1 cellular context compared by ENCODE assay signal in the genomic region with DNA sequence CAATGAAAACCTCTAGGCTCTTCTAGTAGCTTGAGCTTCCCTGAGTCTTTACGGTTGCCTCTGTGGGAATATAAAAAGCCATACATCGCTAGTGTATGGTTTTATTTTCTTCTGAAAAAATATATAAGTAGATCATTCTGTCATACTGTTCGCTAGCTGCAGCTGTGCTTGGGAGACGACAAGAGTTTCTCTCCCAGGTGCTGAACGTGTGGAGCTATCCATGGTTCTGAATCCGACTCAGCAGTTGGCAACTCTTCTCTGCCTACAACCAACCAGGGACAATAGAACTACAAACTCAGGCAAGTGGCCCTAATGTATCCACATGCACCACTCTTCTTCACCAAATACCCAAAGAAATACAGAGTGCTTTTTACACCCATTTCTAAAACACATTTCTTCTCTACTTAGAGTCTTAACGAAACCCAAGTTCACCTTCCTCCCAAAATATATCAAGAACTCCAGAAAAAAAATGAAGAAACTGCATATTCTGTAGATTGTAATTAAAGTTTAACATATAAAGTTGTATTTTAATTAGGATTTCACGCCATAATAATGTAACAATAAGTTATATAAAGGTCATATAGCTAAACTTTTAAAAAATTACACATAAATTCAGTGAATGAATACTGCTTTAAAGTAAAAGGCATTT.
A peak's percentile ranks its signal among the peaks of the same experiment; 100 is the strongest.
TF ChIP-seq lines count a peak whose summit lies in the region.

No MANE protein-coding gene starts in this region.

TF ChIP-seq in HepG2, 621 proteins besides CTCF, POLR2A, EP300 and RAD21 (continued from another document and continues in another):
- TF ChIP-seq ZFP41 (CRISPR knock-in tag; IDR thresholded peaks at IDR 0.05; ENCODE audit: borderline replicate concordance), result peak; percentile 98
- TF ChIP-seq SP1 (IDR thresholded peaks at IDR 0.05), result no peak
- TF ChIP-seq SP1 (CRISPR knock-in tag; IDR thresholded peaks at IDR 0.05), result peak; percentile 81; the same call in 1 of the 2 replicates
- 0 out of 2 replicates have a peak, but pooled peaks have one; percentile 59 for TF ChIP-seq ZMYM2 (CRISPR knock-in tag; IDR thresholded peaks at IDR 0.05)
- peak; percentile 98 for TF ChIP-seq FOXM1 (CRISPR knock-in tag; IDR thresholded peaks at IDR 0.05)
- peak; percentile 95 for TF ChIP-seq SAP130 (CRISPR knock-in tag; IDR thresholded peaks at IDR 0.05; ENCODE audit: low read depth)
- TF ChIP-seq WIZ (CRISPR knock-in tag; IDR thresholded peaks at IDR 0.05), result peak; percentile 100
- TF ChIP-seq, protein P1, sequence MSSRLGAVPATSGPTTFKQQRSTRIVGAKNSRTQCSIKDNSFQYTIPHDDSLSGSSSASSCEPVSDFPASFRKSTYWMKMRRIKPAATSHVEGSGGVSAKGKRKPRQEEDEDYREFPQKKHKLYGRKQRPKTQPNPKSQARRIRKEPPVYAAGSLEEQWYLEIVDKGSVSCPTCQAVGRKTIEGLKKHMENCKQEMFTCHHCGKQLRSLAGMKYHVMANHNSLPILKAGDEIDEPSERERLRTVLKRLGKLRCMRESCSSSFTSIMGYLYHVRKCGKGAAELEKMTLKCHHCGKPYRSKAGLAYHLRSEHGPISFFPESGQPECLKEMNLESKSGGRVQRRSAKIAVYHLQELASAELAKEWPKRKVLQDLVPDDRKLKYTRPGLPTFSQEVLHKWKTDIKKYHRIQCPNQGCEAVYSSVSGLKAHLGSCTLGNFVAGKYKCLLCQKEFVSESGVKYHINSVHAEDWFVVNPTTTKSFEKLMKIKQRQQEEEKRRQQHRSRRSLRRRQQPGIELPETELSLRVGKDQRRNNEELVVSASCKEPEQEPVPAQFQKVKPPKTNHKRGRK (CRISPR knock-in tag; IDR thresholded peaks at IDR 0.05), result no peak
- TF ChIP-seq TBX3 (IDR thresholded peaks at IDR 0.05; ENCODE audit: borderline replicate concordance), result no peak
- TF ChIP-seq ZNF232 (CRISPR knock-in tag; IDR thresholded peaks at IDR 0.05; ENCODE audit: borderline replicate concordance), result peak; percentile 100
- no peak for TF ChIP-seq SMARCE1 (IDR thresholded peaks at IDR 0.05; ENCODE audit: borderline replicate concordance)
- TF ChIP-seq NFIC (IDR thresholded peaks at IDR 0.05; ENCODE audit: low read length), result no peak
- peak; percentile 90 for TF ChIP-seq RBAK (CRISPR knock-in tag; IDR thresholded peaks at IDR 0.05)
- TF ChIP-seq, protein P2, sequence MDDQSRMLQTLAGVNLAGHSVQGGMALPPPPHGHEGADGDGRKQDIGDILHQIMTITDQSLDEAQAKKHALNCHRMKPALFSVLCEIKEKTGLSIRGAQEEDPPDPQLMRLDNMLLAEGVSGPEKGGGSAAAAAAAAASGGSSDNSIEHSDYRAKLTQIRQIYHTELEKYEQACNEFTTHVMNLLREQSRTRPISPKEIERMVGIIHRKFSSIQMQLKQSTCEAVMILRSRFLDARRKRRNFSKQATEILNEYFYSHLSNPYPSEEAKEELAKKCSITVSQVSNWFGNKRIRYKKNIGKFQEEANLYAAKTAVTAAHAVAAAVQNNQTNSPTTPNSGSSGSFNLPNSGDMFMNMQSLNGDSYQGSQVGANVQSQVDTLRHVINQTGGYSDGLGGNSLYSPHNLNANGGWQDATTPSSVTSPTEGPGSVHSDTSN (CRISPR knock-in tag; IDR thresholded peaks at IDR 0.05; ENCODE audit: borderline replicate concordance), result peak; percentile 99
- TF ChIP-seq ZNF619 (CRISPR knock-in tag; IDR thresholded peaks at IDR 0.05), result no peak
- TF ChIP-seq, protein P3, sequence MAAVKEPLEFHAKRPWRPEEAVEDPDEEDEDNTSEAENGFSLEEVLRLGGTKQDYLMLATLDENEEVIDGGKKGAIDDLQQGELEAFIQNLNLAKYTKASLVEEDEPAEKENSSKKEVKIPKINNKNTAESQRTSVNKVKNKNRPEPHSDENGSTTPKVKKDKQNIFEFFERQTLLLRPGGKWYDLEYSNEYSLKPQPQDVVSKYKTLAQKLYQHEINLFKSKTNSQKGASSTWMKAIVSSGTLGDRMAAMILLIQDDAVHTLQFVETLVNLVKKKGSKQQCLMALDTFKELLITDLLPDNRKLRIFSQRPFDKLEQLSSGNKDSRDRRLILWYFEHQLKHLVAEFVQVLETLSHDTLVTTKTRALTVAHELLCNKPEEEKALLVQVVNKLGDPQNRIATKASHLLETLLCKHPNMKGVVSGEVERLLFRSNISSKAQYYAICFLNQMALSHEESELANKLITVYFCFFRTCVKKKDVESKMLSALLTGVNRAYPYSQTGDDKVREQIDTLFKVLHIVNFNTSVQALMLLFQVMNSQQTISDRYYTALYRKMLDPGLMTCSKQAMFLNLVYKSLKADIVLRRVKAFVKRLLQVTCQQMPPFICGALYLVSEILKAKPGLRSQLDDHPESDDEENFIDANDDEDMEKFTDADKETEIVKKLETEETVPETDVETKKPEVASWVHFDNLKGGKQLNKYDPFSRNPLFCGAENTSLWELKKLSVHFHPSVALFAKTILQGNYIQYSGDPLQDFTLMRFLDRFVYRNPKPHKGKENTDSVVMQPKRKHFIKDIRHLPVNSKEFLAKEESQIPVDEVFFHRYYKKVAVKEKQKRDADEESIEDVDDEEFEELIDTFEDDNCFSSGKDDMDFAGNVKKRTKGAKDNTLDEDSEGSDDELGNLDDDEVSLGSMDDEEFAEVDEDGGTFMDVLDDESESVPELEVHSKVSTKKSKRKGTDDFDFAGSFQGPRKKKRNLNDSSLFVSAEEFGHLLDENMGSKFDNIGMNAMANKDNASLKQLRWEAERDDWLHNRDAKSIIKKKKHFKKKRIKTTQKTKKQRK (IDR thresholded peaks at IDR 0.05; ENCODE audit: low read length), result no peak
- TF ChIP-seq MED8 (CRISPR knock-in tag; IDR thresholded peaks at IDR 0.05; ENCODE audit: insufficient replicate concordance), result peak; percentile 68
- no peak for TF ChIP-seq MTA1 (CRISPR knock-in tag; IDR thresholded peaks at IDR 0.05; ENCODE audit: borderline replicate concordance)
- TF ChIP-seq KLF13 (CRISPR knock-in tag; IDR thresholded peaks at IDR 0.05), result peak; percentile 99
- TF ChIP-seq SIX1 (CRISPR knock-in tag; IDR thresholded peaks at IDR 0.05; ENCODE audit: borderline replicate concordance), result peak; percentile 95
- TF ChIP-seq, protein P4, sequence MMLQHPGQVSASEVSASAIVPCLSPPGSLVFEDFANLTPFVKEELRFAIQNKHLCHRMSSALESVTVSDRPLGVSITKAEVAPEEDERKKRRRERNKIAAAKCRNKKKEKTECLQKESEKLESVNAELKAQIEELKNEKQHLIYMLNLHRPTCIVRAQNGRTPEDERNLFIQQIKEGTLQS (CRISPR knock-in tag; IDR thresholded peaks at IDR 0.05), result peak; percentile 99
- peak; percentile 60; the same call in 1 of the 2 replicates for TF ChIP-seq BRD4 (CRISPR knock-in tag; IDR thresholded peaks at IDR 0.05)
- peak; percentile 99 for TF ChIP-seq ELF3 (CRISPR knock-in tag; IDR thresholded peaks at IDR 0.05)
- TF ChIP-seq ZNF556 (CRISPR knock-in tag; IDR thresholded peaks at IDR 0.05; ENCODE audit: borderline replicate concordance), result peak; percentile 95
- peak; percentile 99 for TF ChIP-seq RELA (CRISPR knock-in tag; IDR thresholded peaks at IDR 0.05)
- peak; percentile 99 for TF ChIP-seq SIX4 (CRISPR knock-in tag; IDR thresholded peaks at IDR 0.05)
- TF ChIP-seq, protein P5, sequence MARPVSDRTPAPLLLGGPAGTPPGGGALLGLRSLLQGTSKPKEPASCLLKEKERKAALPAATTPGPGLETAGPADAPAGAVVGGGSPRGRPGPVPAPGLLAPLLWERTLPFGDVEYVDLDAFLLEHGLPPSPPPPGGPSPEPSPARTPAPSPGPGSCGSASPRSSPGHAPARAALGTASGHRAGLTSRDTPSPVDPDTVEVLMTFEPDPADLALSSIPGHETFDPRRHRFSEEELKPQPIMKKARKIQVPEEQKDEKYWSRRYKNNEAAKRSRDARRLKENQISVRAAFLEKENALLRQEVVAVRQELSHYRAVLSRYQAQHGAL (CRISPR knock-in tag; IDR thresholded peaks at IDR 0.05; ENCODE audit: not compliant biosample characterization), result peak; percentile 100
- TF ChIP-seq ZNF530 (CRISPR knock-in tag; IDR thresholded peaks at IDR 0.05; ENCODE audit: low read depth), result peak; percentile 99
- TF ChIP-seq ZNF263 (CRISPR knock-in tag; IDR thresholded peaks at IDR 0.05), result peak; percentile 94
- TF ChIP-seq MED1 (CRISPR knock-in tag; IDR thresholded peaks at IDR 0.05), result peak; percentile 94
- TF ChIP-seq ZNF720 (CRISPR knock-in tag; IDR thresholded peaks at IDR 0.05), result peak; percentile 99
- peak; percentile 99 for TF ChIP-seq ZNF205 (CRISPR knock-in tag; IDR thresholded peaks at IDR 0.05)
- TF ChIP-seq DPF2 (CRISPR knock-in tag; IDR thresholded peaks at IDR 0.05; ENCODE audit: borderline replicate concordance, low read depth), result 0 out of 2 replicates have a peak, but pooled peaks have one; percentile 21
- no peak for TF ChIP-seq SKI (IDR thresholded peaks at IDR 0.05; ENCODE audit: partially characterized antibody)
- TF ChIP-seq ZNF510 (CRISPR knock-in tag; IDR thresholded peaks at IDR 0.05; ENCODE audit: low read depth), result peak; percentile 100
- peak; percentile 99 for TF ChIP-seq ZNF468 (CRISPR knock-in tag; IDR thresholded peaks at IDR 0.05)
- peak; percentile 92; the same call in 1 of the 2 replicates for TF ChIP-seq YEATS4 (CRISPR knock-in tag; IDR thresholded peaks at IDR 0.05; ENCODE audit: borderline replicate concordance)
- TF ChIP-seq, protein P6, sequence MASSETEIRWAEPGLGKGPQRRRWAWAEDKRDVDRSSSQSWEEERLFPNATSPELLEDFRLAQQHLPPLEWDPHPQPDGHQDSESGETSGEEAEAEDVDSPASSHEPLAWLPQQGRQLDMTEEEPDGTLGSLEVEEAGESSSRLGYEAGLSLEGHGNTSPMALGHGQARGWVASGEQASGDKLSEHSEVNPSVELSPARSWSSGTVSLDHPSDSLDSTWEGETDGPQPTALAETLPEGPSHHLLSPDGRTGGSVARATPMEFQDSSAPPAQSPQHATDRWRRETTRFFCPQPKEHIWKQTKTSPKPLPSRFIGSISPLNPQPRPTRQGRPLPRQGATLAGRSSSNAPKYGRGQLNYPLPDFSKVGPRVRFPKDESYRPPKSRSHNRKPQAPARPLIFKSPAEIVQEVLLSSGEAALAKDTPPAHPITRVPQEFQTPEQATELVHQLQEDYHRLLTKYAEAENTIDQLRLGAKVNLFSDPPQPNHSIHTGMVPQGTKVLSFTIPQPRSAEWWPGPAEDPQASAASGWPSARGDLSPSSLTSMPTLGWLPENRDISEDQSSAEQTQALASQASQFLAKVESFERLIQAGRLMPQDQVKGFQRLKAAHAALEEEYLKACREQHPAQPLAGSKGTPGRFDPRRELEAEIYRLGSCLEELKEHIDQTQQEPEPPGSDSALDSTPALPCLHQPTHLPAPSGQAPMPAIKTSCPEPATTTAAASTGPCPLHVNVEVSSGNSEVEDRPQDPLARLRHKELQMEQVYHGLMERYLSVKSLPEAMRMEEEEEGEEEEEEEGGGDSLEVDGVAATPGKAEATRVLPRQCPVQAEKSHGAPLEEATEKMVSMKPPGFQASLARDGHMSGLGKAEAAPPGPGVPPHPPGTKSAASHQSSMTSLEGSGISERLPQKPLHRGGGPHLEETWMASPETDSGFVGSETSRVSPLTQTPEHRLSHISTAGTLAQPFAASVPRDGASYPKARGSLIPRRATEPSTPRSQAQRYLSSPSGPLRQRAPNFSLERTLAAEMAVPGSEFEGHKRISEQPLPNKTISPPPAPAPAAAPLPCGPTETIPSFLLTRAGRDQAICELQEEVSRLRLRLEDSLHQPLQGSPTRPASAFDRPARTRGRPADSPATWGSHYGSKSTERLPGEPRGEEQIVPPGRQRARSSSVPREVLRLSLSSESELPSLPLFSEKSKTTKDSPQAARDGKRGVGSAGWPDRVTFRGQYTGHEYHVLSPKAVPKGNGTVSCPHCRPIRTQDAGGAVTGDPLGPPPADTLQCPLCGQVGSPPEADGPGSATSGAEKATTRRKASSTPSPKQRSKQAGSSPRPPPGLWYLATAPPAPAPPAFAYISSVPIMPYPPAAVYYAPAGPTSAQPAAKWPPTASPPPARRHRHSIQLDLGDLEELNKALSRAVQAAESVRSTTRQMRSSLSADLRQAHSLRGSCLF (CRISPR knock-in tag; IDR thresholded peaks at IDR 0.05; ENCODE audit: borderline replicate concordance), result peak; percentile 100
- TF ChIP-seq ZNF3 (CRISPR knock-in tag; IDR thresholded peaks at IDR 0.05), result peak; percentile 98
- peak; percentile 100 for TF ChIP-seq ISX (CRISPR knock-in tag; conservative IDR thresholded peaks at IDR 0.05)
- peak; percentile 74 for TF ChIP-seq ZNF652 (CRISPR knock-in tag; IDR thresholded peaks at IDR 0.05; ENCODE audit: borderline replicate concordance, low read depth)
- peak; percentile 100 for TF ChIP-seq ZFP36L2 (CRISPR knock-in tag; IDR thresholded peaks at IDR 0.05)
- no peak for TF ChIP-seq ZKSCAN1 (IDR thresholded peaks at IDR 0.05; ENCODE audit: low read length)
- peak; percentile 87 for TF ChIP-seq ZSCAN29 (CRISPR knock-in tag; conservative IDR thresholded peaks at IDR 0.05)
- peak; percentile 96 for TF ChIP-seq ZBTB42 (CRISPR knock-in tag; IDR thresholded peaks at IDR 0.05)
- TF ChIP-seq, protein P7, sequence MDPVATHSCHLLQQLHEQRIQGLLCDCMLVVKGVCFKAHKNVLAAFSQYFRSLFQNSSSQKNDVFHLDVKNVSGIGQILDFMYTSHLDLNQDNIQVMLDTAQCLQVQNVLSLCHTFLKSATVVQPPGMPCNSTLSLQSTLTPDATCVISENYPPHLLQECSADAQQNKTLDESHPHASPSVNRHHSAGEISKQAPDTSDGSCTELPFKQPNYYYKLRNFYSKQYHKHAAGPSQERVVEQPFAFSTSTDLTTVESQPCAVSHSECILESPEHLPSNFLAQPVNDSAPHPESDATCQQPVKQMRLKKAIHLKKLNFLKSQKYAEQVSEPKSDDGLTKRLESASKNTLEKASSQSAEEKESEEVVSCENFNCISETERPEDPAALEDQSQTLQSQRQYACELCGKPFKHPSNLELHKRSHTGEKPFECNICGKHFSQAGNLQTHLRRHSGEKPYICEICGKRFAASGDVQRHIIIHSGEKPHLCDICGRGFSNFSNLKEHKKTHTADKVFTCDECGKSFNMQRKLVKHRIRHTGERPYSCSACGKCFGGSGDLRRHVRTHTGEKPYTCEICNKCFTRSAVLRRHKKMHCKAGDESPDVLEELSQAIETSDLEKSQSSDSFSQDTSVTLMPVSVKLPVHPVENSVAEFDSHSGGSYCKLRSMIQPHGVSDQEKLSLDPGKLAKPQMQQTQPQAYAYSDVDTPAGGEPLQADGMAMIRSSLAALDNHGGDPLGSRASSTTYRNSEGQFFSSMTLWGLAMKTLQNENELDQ (CRISPR knock-in tag; IDR thresholded peaks at IDR 0.05; ENCODE audit: borderline replicate concordance), result peak; percentile 100
- no peak for TF ChIP-seq CBX1 (IDR thresholded peaks at IDR 0.05; ENCODE audit: low read depth)
- peak; percentile 95 for TF ChIP-seq PPARG (CRISPR knock-in tag; conservative IDR thresholded peaks at IDR 0.05)
- peak; percentile 99 for TF ChIP-seq ZFP1 (CRISPR knock-in tag; IDR thresholded peaks at IDR 0.05)
- peak; percentile 98 for TF ChIP-seq ZNF20 (CRISPR knock-in tag; IDR thresholded peaks at IDR 0.05)
- no peak for TF ChIP-seq PHB2 (IDR thresholded peaks at IDR 0.05; ENCODE audit: partially characterized antibody)
- TF ChIP-seq ZNF841 (CRISPR knock-in tag; IDR thresholded peaks at IDR 0.05; ENCODE audit: borderline replicate concordance), result peak; percentile 98
